Comparison of ENCODE assay signal across 28 cellular contexts in genomic region chr12:119573086-119573485, GRCh38. TPM values are rescaled to one million over a fixed set of nuclear protein-coding genes. Genes with fewer than 3 reads are reported as not detected.
"Had no signal": no experiment of that assay in that cellular context is flagged by ENCODE, and none has a peak within 500 bp of the region (broad histone marks: within the 10 kb centered on the region; RNA-seq: fewer than 3 reads in every experiment).

No MANE protein-coding gene starts in this region.

- H3K27ac ChIP-seq: colonic mucosa, epithelial cell of prostate, esophagus squamous epithelium, gastrocnemius medialis, heart right ventricle, left lung, lower lobe of right lung had no signal

- H3K27me3 ChIP-seq: colonic mucosa, esophagus squamous epithelium, gastrocnemius medialis, left lung had no signal

- H3K4me3 ChIP-seq: colonic mucosa, esophagus squamous epithelium, gastrocnemius medialis, heart right ventricle, left lung, lower lobe of right lung, mucosa of descending colon had no signal

- FAIRE-seq: endometrium, islet of Langerhans, keratinocyte had no signal

- H3K36me3 Mint-ChIP-seq: mesothelial cell of epicardium, naive B cell had no signal

- H3K9me3 Mint-ChIP-seq: dendritic cell treated with granulocyte-macrophage colony-stimulating factor and Interleukin-4, amounts not matched to agents 40 ng/mL and 50 ng/mL, for 4 days; effector memory CD8-positive, alpha-beta T cell; endodermal cell; mesothelial cell of epicardium had no signal

- ATAC-seq: effector memory CD8-positive, alpha-beta T cell; esophagus mucosa; gastrocnemius medialis; heart right ventricle; left cardiac atrium; left lung; left ventricle myocardium superior; lower lobe of right lung; mucosa of descending colon had no signal

- H3K36me3 ChIP-seq: colonic mucosa, esophagus squamous epithelium, gastrocnemius medialis, heart right ventricle, left lung, lower lobe of right lung had no signal

- H3K27ac Mint-ChIP-seq: dendritic cell treated with granulocyte-macrophage colony-stimulating factor and Interleukin-4, amounts not matched to agents 40 ng/mL and 50 ng/mL, for 4 days; effector memory CD8-positive, alpha-beta T cell; endodermal cell; mesothelial cell of epicardium had no signal

- H3K9me3 ChIP-seq: colonic mucosa, esophagus squamous epithelium, gastrocnemius medialis, heart right ventricle, left lung, lower lobe of right lung, mucosa of descending colon had no signal

- H3K4me1 ChIP-seq: colonic mucosa, esophagus squamous epithelium, left lung, lower lobe of right lung had no signal

- H3K4me1 Mint-ChIP-seq: endodermal cell, mesothelial cell of epicardium, naive B cell had no signal

- DNase-seq: colonic mucosa; cortex of kidney; effector CD8-positive, alpha-beta T cell; effector memory CD8-positive, alpha-beta T cell; endodermal cell; erythroblast; esophagus squamous epithelium; foreskin fibroblast; foreskin melanocyte; gastrocnemius medialis; glutamatergic neuron; head of caudate nucleus; heart right ventricle; hippocampal formation; left cardiac atrium; left lung; left ventricle myocardium superior; lower lobe of right lung; mesenchymal stem cell; mucosa of descending colon; naive B cell had no signal

- H3K4me3 Mint-ChIP-seq: dendritic cell treated with granulocyte-macrophage colony-stimulating factor and Interleukin-4, amounts not matched to agents 40 ng/mL and 50 ng/mL, for 4 days; effector memory CD8-positive, alpha-beta T cell; endodermal cell; mesothelial cell of epicardium; naive B cell had no signal

RNA-seq across cellular contexts. Expression of gene TMEM233, which starts 20.5 kb away (rescaled TPM):
- total RNA-seq: endodermal cell, esophagus mucosa, mesothelial cell of epicardium had no signal
- polyA plus RNA-seq: keratinocyte had no signal
